ENCODE assay signal across 1 cellular context in the genomic region with DNA sequence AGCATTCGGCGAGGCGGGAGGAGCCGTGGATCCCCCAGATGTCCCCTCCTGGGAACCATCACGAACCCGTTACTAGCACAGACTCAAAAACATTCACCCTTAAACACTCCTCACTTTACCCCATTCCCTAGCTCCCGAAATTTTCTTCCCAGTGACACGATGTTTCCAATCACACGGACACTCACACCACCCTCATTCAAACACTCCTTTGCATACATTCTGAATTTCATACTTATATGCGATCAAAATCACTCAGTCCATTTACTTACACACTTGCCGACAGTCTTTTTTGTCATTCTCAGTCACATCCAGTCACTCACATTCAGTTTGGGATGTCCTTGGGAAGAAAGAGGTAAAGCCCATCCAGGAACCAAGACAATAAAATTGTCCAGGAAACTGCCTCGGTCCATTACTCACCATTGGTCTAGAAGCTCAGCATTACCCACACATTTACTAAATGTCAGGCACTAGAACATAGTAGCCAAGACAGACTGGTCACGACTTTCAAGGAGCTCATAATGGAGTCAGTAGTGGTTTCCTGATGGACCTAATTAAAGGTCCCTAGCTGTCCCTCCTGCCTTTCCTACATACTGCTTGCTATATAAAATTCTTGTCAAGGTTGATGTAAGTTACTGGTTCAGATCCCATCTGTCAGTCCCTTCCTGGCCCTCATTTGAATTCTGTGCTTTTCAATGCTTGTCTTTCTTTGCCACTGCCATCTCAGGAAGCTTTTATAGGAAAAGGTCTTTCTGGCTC.
TF ChIP-seq lines count a peak whose summit lies in the region.

No MANE protein-coding gene starts in this region.

TF ChIP-seq in GM12878, 131 proteins besides CTCF, POLR2A, EP300 and RAD21:
- TF ChIP-seq USF1 (IDR thresholded peaks at IDR 0.05; ENCODE audit: borderline replicate concordance, extremely low read length, insufficient read depth, low read depth, low read length) (no peak), MEF2A (IDR thresholded peaks at IDR 0.05; ENCODE audit: insufficient read depth, low read depth, low read length) (no peak), SIN3A (IDR thresholded peaks at IDR 0.05; ENCODE audit: low read depth, low read length) (peak; percentile 12; the same call in 1 of the 2 replicates), ZBTB4 (CRISPR knock-in tag; IDR thresholded peaks at IDR 0.05) (no peak), RUNX3 (IDR thresholded peaks at IDR 0.05; ENCODE audit: low read length) (0 out of 2 replicates have a peak, but pooled peaks have one; percentile 13), RB1 (IDR thresholded peaks at IDR 0.05; ENCODE audit: borderline replicate concordance) (no peak), ZNF274 (IDR thresholded peaks at IDR 0.05; ENCODE audit: insufficient read depth, insufficient read length) (no peak), YBX1 (IDR thresholded peaks at IDR 0.05) (0 out of 2 replicates have a peak, but pooled peaks have one; percentile 57), WRNIP1 (IDR thresholded peaks at IDR 0.05; ENCODE audit: borderline replicate concordance, low read depth, low read length) (no peak), CHD1 (IDR thresholded peaks at IDR 0.05; ENCODE audit: low read depth, low read length) (0 out of 2 replicates have a peak, but pooled peaks have one; percentile 47), NR2C1 (IDR thresholded peaks at IDR 0.05) (no peak), ZNF622 (IDR thresholded peaks at IDR 0.05) (no peak), SKIL (IDR thresholded peaks at IDR 0.05; ENCODE audit: low read depth, poor library complexity, severe bottlenecking) (no peak), MXI1 (IDR thresholded peaks at IDR 0.05; ENCODE audit: low read depth, low read length) (no peak; the same call in 1 of the 2 replicates), NRF1 (conservative IDR thresholded peaks at IDR 0.05; ENCODE audit: low read depth, low read length) (no peak), EZH2 (IDR thresholded peaks at IDR 0.05; ENCODE audit: borderline replicate concordance, control insufficient read depth, low read depth, low read length) (no peak), IRF4 (IDR thresholded peaks at IDR 0.05; ENCODE audit: low read depth, low read length) (no peak), FOXK2 (IDR thresholded peaks at IDR 0.05) (no peak), POLR2AphosphoS2 (IDR thresholded peaks at IDR 0.05; ENCODE audit: low read depth, low read length) (no peak), JUND (IDR thresholded peaks at IDR 0.05; ENCODE audit: low read depth, low read length) (no peak), LARP7 (IDR thresholded peaks at IDR 0.05) (no peak), POU2F2 (IDR thresholded peaks at IDR 0.05; ENCODE audit: borderline replicate concordance, low read depth, low read length) (no peak), CHD4 (IDR thresholded peaks at IDR 0.05) (no peak)
- TF ChIP-seq, protein P1, sequence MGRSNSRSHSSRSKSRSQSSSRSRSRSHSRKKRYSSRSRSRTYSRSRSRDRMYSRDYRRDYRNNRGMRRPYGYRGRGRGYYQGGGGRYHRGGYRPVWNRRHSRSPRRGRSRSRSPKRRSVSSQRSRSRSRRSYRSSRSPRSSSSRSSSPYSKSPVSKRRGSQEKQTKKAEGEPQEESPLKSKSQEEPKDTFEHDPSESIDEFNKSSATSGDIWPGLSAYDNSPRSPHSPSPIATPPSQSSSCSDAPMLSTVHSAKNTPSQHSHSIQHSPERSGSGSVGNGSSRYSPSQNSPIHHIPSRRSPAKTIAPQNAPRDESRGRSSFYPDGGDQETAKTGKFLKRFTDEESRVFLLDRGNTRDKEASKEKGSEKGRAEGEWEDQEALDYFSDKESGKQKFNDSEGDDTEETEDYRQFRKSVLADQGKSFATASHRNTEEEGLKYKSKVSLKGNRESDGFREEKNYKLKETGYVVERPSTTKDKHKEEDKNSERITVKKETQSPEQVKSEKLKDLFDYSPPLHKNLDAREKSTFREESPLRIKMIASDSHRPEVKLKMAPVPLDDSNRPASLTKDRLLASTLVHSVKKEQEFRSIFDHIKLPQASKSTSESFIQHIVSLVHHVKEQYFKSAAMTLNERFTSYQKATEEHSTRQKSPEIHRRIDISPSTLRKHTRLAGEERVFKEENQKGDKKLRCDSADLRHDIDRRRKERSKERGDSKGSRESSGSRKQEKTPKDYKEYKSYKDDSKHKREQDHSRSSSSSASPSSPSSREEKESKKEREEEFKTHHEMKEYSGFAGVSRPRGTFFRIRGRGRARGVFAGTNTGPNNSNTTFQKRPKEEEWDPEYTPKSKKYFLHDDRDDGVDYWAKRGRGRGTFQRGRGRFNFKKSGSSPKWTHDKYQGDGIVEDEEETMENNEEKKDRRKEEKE (IDR thresholded peaks at IDR 0.05) = no peak
- TF ChIP-seq, protein P2, sequence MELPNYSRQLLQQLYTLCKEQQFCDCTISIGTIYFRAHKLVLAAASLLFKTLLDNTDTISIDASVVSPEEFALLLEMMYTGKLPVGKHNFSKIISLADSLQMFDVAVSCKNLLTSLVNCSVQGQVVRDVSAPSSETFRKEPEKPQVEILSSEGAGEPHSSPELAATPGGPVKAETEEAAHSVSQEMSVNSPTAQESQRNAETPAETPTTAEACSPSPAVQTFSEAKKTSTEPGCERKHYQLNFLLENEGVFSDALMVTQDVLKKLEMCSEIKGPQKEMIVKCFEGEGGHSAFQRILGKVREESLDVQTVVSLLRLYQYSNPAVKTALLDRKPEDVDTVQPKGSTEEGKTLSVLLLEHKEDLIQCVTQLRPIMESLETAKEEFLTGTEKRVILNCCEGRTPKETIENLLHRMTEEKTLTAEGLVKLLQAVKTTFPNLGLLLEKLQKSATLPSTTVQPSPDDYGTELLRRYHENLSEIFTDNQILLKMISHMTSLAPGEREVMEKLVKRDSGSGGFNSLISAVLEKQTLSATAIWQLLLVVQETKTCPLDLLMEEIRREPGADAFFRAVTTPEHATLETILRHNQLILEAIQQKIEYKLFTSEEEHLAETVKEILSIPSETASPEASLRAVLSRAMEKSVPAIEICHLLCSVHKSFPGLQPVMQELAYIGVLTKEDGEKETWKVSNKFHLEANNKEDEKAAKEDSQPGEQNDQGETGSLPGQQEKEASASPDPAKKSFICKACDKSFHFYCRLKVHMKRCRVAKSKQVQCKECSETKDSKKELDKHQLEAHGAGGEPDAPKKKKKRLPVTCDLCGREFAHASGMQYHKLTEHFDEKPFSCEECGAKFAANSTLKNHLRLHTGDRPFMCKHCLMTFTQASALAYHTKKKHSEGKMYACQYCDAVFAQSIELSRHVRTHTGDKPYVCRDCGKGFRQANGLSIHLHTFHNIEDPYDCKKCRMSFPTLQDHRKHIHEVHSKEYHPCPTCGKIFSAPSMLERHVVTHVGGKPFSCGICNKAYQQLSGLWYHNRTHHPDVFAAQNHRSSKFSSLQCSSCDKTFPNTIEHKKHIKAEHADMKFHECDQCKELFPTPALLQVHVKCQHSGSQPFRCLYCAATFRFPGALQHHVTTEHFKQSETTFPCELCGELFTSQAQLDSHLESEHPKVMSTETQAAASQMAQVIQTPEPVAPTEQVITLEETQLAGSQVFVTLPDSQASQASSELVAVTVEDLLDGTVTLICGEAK (IDR thresholded peaks at IDR 0.05; ENCODE audit: borderline replicate concordance) = no peak
- TF ChIP-seq, protein P3, sequence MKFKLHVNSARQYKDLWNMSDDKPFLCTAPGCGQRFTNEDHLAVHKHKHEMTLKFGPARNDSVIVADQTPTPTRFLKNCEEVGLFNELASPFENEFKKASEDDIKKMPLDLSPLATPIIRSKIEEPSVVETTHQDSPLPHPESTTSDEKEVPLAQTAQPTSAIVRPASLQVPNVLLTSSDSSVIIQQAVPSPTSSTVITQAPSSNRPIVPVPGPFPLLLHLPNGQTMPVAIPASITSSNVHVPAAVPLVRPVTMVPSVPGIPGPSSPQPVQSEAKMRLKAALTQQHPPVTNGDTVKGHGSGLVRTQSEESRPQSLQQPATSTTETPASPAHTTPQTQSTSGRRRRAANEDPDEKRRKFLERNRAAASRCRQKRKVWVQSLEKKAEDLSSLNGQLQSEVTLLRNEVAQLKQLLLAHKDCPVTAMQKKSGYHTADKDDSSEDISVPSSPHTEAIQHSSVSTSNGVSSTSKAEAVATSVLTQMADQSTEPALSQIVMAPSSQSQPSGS (IDR thresholded peaks at IDR 0.05; ENCODE audit: low read length) = no peak
- TF ChIP-seq, protein P4, sequence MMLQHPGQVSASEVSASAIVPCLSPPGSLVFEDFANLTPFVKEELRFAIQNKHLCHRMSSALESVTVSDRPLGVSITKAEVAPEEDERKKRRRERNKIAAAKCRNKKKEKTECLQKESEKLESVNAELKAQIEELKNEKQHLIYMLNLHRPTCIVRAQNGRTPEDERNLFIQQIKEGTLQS (IDR thresholded peaks at IDR 0.05; ENCODE audit: borderline replicate concordance, extremely low read depth, low read depth, low read length) = no peak
- TF ChIP-seq, protein P5, sequence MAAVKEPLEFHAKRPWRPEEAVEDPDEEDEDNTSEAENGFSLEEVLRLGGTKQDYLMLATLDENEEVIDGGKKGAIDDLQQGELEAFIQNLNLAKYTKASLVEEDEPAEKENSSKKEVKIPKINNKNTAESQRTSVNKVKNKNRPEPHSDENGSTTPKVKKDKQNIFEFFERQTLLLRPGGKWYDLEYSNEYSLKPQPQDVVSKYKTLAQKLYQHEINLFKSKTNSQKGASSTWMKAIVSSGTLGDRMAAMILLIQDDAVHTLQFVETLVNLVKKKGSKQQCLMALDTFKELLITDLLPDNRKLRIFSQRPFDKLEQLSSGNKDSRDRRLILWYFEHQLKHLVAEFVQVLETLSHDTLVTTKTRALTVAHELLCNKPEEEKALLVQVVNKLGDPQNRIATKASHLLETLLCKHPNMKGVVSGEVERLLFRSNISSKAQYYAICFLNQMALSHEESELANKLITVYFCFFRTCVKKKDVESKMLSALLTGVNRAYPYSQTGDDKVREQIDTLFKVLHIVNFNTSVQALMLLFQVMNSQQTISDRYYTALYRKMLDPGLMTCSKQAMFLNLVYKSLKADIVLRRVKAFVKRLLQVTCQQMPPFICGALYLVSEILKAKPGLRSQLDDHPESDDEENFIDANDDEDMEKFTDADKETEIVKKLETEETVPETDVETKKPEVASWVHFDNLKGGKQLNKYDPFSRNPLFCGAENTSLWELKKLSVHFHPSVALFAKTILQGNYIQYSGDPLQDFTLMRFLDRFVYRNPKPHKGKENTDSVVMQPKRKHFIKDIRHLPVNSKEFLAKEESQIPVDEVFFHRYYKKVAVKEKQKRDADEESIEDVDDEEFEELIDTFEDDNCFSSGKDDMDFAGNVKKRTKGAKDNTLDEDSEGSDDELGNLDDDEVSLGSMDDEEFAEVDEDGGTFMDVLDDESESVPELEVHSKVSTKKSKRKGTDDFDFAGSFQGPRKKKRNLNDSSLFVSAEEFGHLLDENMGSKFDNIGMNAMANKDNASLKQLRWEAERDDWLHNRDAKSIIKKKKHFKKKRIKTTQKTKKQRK (IDR thresholded peaks at IDR 0.05; ENCODE audit: low read depth, low read length) = no peak
